In the genomic region with DNA sequence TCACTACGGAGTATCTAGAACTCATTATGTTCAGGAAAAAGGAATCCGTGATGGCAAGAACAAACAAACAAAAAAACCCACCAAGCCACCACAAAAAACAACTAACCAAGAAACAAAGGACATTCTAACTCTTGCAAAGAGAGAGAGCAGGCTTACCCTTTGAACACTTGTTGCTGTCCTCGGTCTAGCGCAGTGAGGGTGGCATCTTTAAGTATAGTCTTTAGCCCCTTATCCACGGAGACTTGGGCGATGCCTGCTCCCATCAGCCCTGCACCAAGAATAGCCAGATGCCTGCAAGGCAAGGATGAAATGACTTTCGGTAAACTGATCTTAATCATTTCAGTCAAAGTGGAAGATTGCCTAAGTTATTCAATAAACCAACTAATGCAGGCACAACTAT, we compare ENCODE assay signal across 20 cellular contexts. TPM values are rescaled to one million over a fixed set of nuclear protein-coding genes. Genes with fewer than 3 reads are reported as not detected.
A peak's percentile ranks its signal among the peaks of the same experiment; 100 is the strongest.
DNase-seq lines count a peak whose midpoint lies in the region; FAIRE-seq and TF ChIP-seq lines count a peak whose summit lies in the region.
"Had no signal": no experiment of that assay in that cellular context is flagged by ENCODE, and none has a peak within 500 bp of the region (broad histone marks: within the 10 kb centered on the region; RNA-seq: fewer than 3 reads in every experiment).

No MANE protein-coding gene starts in this region.

- TF ChIP-seq CTCF in esophagus muscularis mucosa (IDR thresholded peaks at IDR 0.05) (no peak), parathyroid adenoma (IDR thresholded peaks at IDR 0.05) (no peak)

- no peak overlapping the region for H3K4me3 ChIP-seq in esophagus muscularis mucosa
- no peak overlapping the region for H3K4me3 ChIP-seq in parathyroid adenoma (ENCODE audit: low read depth, low read length)
- H3K4me3 ChIP-seq: GM23248, HAP-1 had no signal

- H3K27ac ChIP-seq in esophagus muscularis mucosa (replicated peaks in 1 of 4) (no peak overlapping the region), parathyroid adenoma (peak overlapping the region; percentile 86)
- H3K27ac ChIP-seq: 22Rv1, GM23248, HL-60 had no signal

- intact Hi-C loops in esophagus muscularis mucosa (cut with DNase I) = no loop called here

- no peak for FAIRE-seq in H54 (lab: Jason Lieb, UNC)
- FAIRE-seq: G401.6, GM12891 had no signal

- TF ChIP-seq EP300 in esophagus muscularis mucosa (IDR thresholded peaks at IDR 0.05) = no peak

- H3K36me3 ChIP-seq in esophagus muscularis mucosa (peaks cover 69 to 99% (median 91%) of the 10 kb centered on the region in 4 donors), parathyroid adenoma (ENCODE audit: control insufficient read depth, insufficient read depth, low read length) (no peaks in the 10 kb centered on the region)

- H3K4me1 ChIP-seq in esophagus muscularis mucosa (no peaks in the 10 kb centered on the region), parathyroid adenoma (peaks cover 44% of the 10 kb centered on the region)
- H3K4me1 ChIP-seq: HAP-1 had no signal

- H2AFZ ChIP-seq in parathyroid adenoma = no peak overlapping the region
- H2AFZ ChIP-seq: GM23248 had no signal

- TF ChIP-seq POLR2A in esophagus muscularis mucosa (IDR thresholded peaks at IDR 0.05; ENCODE audit: low read depth) (no peak), H54 (IDR thresholded peaks at IDR 0.05; ENCODE audit: low read depth, low read length) (no peak)

- 85% methylated on average over 7 of the region's 7 CpGs for WGBS in esophagus muscularis mucosa

- H3K9ac ChIP-seq in parathyroid adenoma = no peak overlapping the region
- H3K9ac ChIP-seq: GM23248 had no signal

- H3K9me3 ChIP-seq in esophagus muscularis mucosa (no peaks in the 10 kb centered on the region), parathyroid adenoma (ENCODE audit: control insufficient read depth, low read length) (no peaks in the 10 kb centered on the region)
- H3K9me3 ChIP-seq: HAP-1 had no signal

- DNase-seq in NCI-H82 (lab: John Stamatoyannopoulos, UW) (peak; percentile 30), NCI-H82 treated with DMSO at 0.1 percent for 48 hours (lab: John Stamatoyannopoulos, UW; ENCODE audit: unreplicated experiment) (no peak), esophagus muscularis mucosa (ENCODE audit: extremely low spot score) (peak; percentile 55), NCI-H748 (lab: John Stamatoyannopoulos, UW; ENCODE audit: unreplicated experiment) (no peak), H54 (ENCODE audit: insufficient read length, low spot score) (no peak)
- DNase-seq in activated CD8-positive, alpha-beta memory T cell treated with anti-CD3 and anti-CD28 coated beads, Interleukin-2, amount 50 U/mL, for 48 hours = no peak
- no peak for DNase-seq in activated CD4-positive, alpha-beta T cell treated with anti-CD3 and anti-CD28 coated beads for 48 hours
- DNase-seq: CD8-positive, alpha-beta T cell; COR-L47; DMS153; DMS79 treated with DMSO at 0.1 percent for 48 hours; EL; GM23248; HFFc6 had no signal

- H3K27me3 ChIP-seq in esophagus muscularis mucosa = no peaks in the 10 kb centered on the region
- no peaks in the 10 kb centered on the region for H3K27me3 ChIP-seq in parathyroid adenoma (ENCODE audit: control insufficient read depth, insufficient read depth, low read length)

- peak overlapping the region; percentile 37 for H3K4me2 ChIP-seq in parathyroid adenoma (ENCODE audit: low read length)

- no peaks in the 10 kb centered on the region for H3K79me2 ChIP-seq in parathyroid adenoma

RNA-seq across cellular contexts. Expression of a gene that starts 31.0 kb away (rescaled TPM):
- 1 to 10 TPM; 2.5 to 5.5 (median 3.6) TPM for total RNA-seq in esophagus muscularis mucosa
- total RNA-seq: HFFc6 had no signal

RNA-seq across cellular contexts. Expression of a gene that starts 40.5 kb away (rescaled TPM):
- 100 to 1,000 TPM; 155 to 266 (median 175) TPM for total RNA-seq in esophagus muscularis mucosa

RNA-seq across cellular contexts. Expression of a gene that starts 40.8 kb away (rescaled TPM):
- 100 to 1,000 TPM; 163 to 399 (median 192) TPM for total RNA-seq in esophagus muscularis mucosa

Comparison
In these comparisons a context has a peak if more than half of its experiments do, and no peak if none do; other contexts are left out.
1. DNase-seq: peak in NCI-H82 (single experiment) and esophagus muscularis mucosa (single experiment); none in NCI-H82 treated with DMSO at 0.1 percent for 48 hours (single experiment), activated CD8-positive, alpha-beta memory T cell treated with anti-CD3 and anti-CD28 coated beads, Interleukin-2, amount 50 U/mL, for 48 hours (single experiment), NCI-H748 (single experiment), H54 (single experiment) and activated CD4-positive, alpha-beta T cell treated with anti-CD3 and anti-CD28 coated beads for 48 hours (single experiment).